In the genomic region with DNA sequence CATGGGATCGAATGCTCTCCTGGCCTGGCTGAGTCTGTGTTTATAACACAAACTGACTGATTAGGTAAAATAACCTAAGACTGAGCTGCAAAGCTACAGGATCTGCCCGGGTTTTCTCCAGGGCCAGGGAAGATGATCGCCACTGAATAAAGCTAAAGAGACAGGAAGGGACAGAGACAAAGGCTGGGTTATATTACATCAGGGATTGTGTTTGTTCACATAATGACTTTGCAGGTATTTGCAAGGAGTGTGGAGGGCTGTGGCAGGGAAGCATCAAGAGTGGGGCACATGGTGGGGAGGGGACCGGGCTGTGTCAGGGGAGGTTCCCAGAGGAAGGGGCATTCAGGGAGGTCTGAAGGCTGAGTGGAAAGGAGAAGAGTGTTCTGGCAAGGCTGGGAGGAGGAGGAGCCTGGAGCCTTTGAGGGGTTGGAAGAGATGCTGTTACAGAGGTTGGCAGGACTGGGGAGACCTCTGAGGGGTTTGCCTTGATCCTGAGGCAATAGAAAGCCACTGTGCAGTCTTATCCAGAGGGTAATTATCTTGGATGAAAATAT, we compare ENCODE assay signal across 17 cellular contexts.
"Had no signal": no experiment of that assay in that cellular context is flagged by ENCODE, and none has a peak within 500 bp of the region (broad histone marks: within the 10 kb centered on the region; RNA-seq: fewer than 3 reads in every experiment).

No MANE protein-coding gene starts in this region.

- H3K27ac Mint-ChIP-seq: activated naive CD8-positive, alpha-beta T cell treated with anti-CD3 and anti-CD28 coated beads, Interleukin-2, amount 10 ng/mL, durations not matched to agents 7 days and 5 days; activated T-helper 2 cell treated with anti-CD3 and anti-CD28 coated beads, Interferon-gamma antibody, Interleukin-2, Interleukin-4, amounts not matched to agents 10 μg/mL and 5 μg/mL and 100 μg/mL, durations not matched to agents 14 hours and 24 hours and 36 hours; nephron; stimulated activated effector memory CD8-positive, alpha-beta T cell treated with anti-CD3 and anti-CD28 coated beads, Interleukin-12 subunit alpha, Interleukin-12 subunit beta, amount 100 ng/mL, for 72 hours; T-helper 2 cell treated with Interferon-gamma antibody and Interleukin-4, amounts not matched to agents 5 μg/mL and 100 μg/mL, for 36 hours; type B pancreatic cell had no signal

- H3K9me3 Mint-ChIP-seq: activated naive CD8-positive, alpha-beta T cell treated with anti-CD3 and anti-CD28 coated beads, Interleukin-2, amount 10 ng/mL, durations not matched to agents 7 days and 5 days; activated T-helper 2 cell treated with anti-CD3 and anti-CD28 coated beads, Interferon-gamma antibody, Interleukin-2, Interleukin-4, amounts not matched to agents 10 μg/mL and 5 μg/mL and 100 μg/mL, durations not matched to agents 14 hours and 24 hours and 36 hours; nephron; stimulated activated effector memory CD8-positive, alpha-beta T cell treated with anti-CD3 and anti-CD28 coated beads, Interleukin-12 subunit alpha, Interleukin-12 subunit beta, amount 100 ng/mL, for 72 hours; T-helper 2 cell treated with Interferon-gamma antibody and Interleukin-4, amounts not matched to agents 5 μg/mL and 100 μg/mL, for 36 hours; type B pancreatic cell had no signal

- DNase-seq: activated CD4-positive, alpha-beta T cell treated with anti-CD3 and anti-CD28 coated beads, Interleukin-2, amount 50 U/mL, for 4 hours; activated naive CD4-positive, alpha-beta T cell treated with Interleukin-2 at 50 U/mL for 16 hours; activated naive CD8-positive, alpha-beta T cell treated with anti-CD3 and anti-CD28 coated beads, Interleukin-2, amount 10 ng/mL, durations not matched to agents 7 days and 5 days; activated T-cell treated with anti-CD3 and anti-CD28 coated beads, Interleukin-2, amount 50 U/mL, for 1 hour; body of pancreas; caudate nucleus; foreskin melanocyte; mesendoderm; occipital lobe; retina; stimulated activated CD4-positive, alpha-beta T cell treated with anti-CD3 and anti-CD28 coated beads, Interleukin-4, amount 100 ng/mL, for 24 hours; stomach had no signal

- H3K36me3 Mint-ChIP-seq: activated naive CD8-positive, alpha-beta T cell treated with anti-CD3 and anti-CD28 coated beads, Interleukin-2, amount 10 ng/mL, durations not matched to agents 7 days and 5 days; type B pancreatic cell had no signal

- ATAC-seq: body of pancreas had no signal

- H3K4me3 Mint-ChIP-seq: activated naive CD8-positive, alpha-beta T cell treated with anti-CD3 and anti-CD28 coated beads, Interleukin-2, amount 10 ng/mL, durations not matched to agents 7 days and 5 days; nephron; stimulated activated effector memory CD8-positive, alpha-beta T cell treated with anti-CD3 and anti-CD28 coated beads, Interleukin-12 subunit alpha, Interleukin-12 subunit beta, amount 100 ng/mL, for 72 hours; T-helper 2 cell treated with Interferon-gamma antibody and Interleukin-4, amounts not matched to agents 5 μg/mL and 100 μg/mL, for 36 hours; type B pancreatic cell had no signal

- H3K4me1 Mint-ChIP-seq: stimulated activated effector memory CD8-positive, alpha-beta T cell treated with anti-CD3 and anti-CD28 coated beads, Interleukin-12 subunit alpha, Interleukin-12 subunit beta, amount 100 ng/mL, for 72 hours had no signal
